ENCODE assay signal across 8 cellular contexts in genomic region chr22:17920145-17920605, GRCh38.
DNase-seq lines count a peak whose midpoint lies in the region; ATAC-seq, FAIRE-seq and TF ChIP-seq lines count a peak whose summit lies in the region.

No MANE protein-coding gene starts in this region.

- H2BK120ac ChIP-seq in IMR-90 (ENCODE audit: low read depth, low read length): peak overlapping the region; percentile 18; the same call in 1 of the 2 replicates

- H4K91ac ChIP-seq in IMR-90 (ENCODE audit: insufficient read depth, low read depth, low read length): peak overlapping the region; percentile 46; the same call in 1 of the 2 replicates

- POLR2A ChIA-PET in IMR-90 (lab: Charles Lee; ENCODE audit: unreplicated experiment): no interaction called here

- peak overlapping the region; percentile 71 for H2BK20ac ChIP-seq in IMR-90 (ENCODE audit: low read depth, low read length)

- H2BK15ac ChIP-seq in IMR-90 (ENCODE audit: low read depth, low read length): no peak overlapping the region

- DNase-seq in IMR-90 (peak; percentile 62), adrenal gland (peak; percentile 70 to 93 (median 89)), right cardiac atrium (peak; percentile 78 to 90 (median 86)), small intestine (peak; percentile 71), CD1c-positive myeloid dendritic cell (ENCODE audit: extremely low spot score) (no peak), NCI-H2171 (lab: John Stamatoyannopoulos, UW) (no peak)
- no peak for DNase-seq in stimulated activated CD4-positive, alpha-beta T cell treated with anti-CD3 and anti-CD28 coated beads, Interleukin-2, amount 100 ng/mL, for 48 hours

- H2BK5ac ChIP-seq in IMR-90 (ENCODE audit: low read depth, low read length, poor library complexity, severe bottlenecking): no peak overlapping the region

- H3K27me3 ChIP-seq in IMR-90 (ENCODE audit: control insufficient read depth, insufficient read depth, low read length) (no peaks in the 10 kb centered on the region), adrenal gland (no peaks in the 10 kb centered on the region), right cardiac atrium (ENCODE audit: control insufficient read depth, insufficient read depth) (no peaks in the 10 kb centered on the region), small intestine (ENCODE audit: control insufficient read depth in 2 of 2, insufficient read depth in 2 of 2, low read length in 2 of 2) (no peaks in the 10 kb centered on the region)

- no peak overlapping the region for H3K4me3 ChIP-seq in IMR-90 (ENCODE audit: insufficient read depth, low read depth, low read length)
- H3K4me3 ChIP-seq in adrenal gland: peak overlapping the region in 1 of 4 donors; percentile 15
- no peak overlapping the region for H3K4me3 ChIP-seq in right cardiac atrium (ENCODE audit: low read length)
- no peak overlapping the region for H3K4me3 ChIP-seq in small intestine (ENCODE audit: low read depth in 1 of 2, low read length in 2 of 2)

- peaks cover 59 to 97% of the 10 kb centered on the region in 2 experiments for H3K79me1 ChIP-seq in IMR-90 (ENCODE audit: low read depth in 1 of 2, low read length in 2 of 2)

- peak overlapping the region; percentile 74 for H2AK5ac ChIP-seq in IMR-90 (ENCODE audit: low read depth, low read length)

- dilution Hi-C loops in IMR-90 (cut with HindIII; ENCODE audit: low sequenced_read_pairs, unreplicated experiment): no loop called here

- H3K4me1 ChIP-seq in IMR-90 (ENCODE audit: control insufficient read depth, insufficient read depth, low read length): peaks cover 33% of the 10 kb centered on the region
- H3K4me1 ChIP-seq in adrenal gland (replicated peaks in 1 of 2): peaks cover 47 to 63% of the 10 kb centered on the region in 2 donors
- peaks cover 35% of the 10 kb centered on the region for H3K4me1 ChIP-seq in right cardiac atrium (ENCODE audit: control insufficient read depth, insufficient read depth, low read length)
- H3K4me1 ChIP-seq in small intestine (ENCODE audit: control insufficient read depth in 2 of 2, insufficient read depth in 1 of 2, low read depth in 1 of 2, low read length in 1 of 2): peaks cover 0 to 19% of the 10 kb centered on the region in 2 donors

- H2AK9ac ChIP-seq in IMR-90 (replicated peaks; ENCODE audit: low read depth, low read length, poor library complexity): peak overlapping the region; percentile 35

- 0 out of 2 replicates have a peak overlapping the region, but pooled peaks have one; percentile 65 for H3K14ac ChIP-seq in IMR-90 (replicated peaks; ENCODE audit: low read depth, low read length)

- peak overlapping the region; percentile 43; the same call in 1 of the 2 replicates for H3K4ac ChIP-seq in IMR-90 (ENCODE audit: low read depth, low read length)

- H2AFZ ChIP-seq in IMR-90 (replicated peaks; ENCODE audit: low read length, poor library complexity): peak overlapping the region; percentile 37

- ATAC-seq in IMR-90 (ENCODE audit: low read depth) (peak; percentile 63), right cardiac atrium (peak; percentile 90 to 92), GM18868 (IDR thresholded peaks at IDR 0.05; ENCODE audit: unreplicated experiment) (no peak)

- 0 out of 2 replicates have a peak, but pooled peaks have one; percentile 2 for TF ChIP-seq CTCF in IMR-90 (conservative IDR thresholded peaks at IDR 0.05; ENCODE audit: low read depth, low read length)
- TF ChIP-seq CTCF in adrenal gland (IDR thresholded peaks at IDR 0.05): no peak

- no peak overlapping the region for H3K56ac ChIP-seq in IMR-90 (ENCODE audit: extremely low read depth, insufficient read depth, low read length)

- H3K4me2 ChIP-seq in IMR-90 (ENCODE audit: low read depth, low read length): peak overlapping the region; percentile 63

- peak overlapping the region; percentile 63; the same call in 1 of the 2 replicates for H4K5ac ChIP-seq in IMR-90 (ENCODE audit: low read depth, low read length)

- peak overlapping the region; percentile 47; the same call in 1 of the 2 replicates for H3K18ac ChIP-seq in IMR-90 (ENCODE audit: low read depth, low read length)

- intact Hi-C loops in IMR-90 (cut with micrococcal nuclease): loop anchor here (5.0 kb wide), 1 partner anchor 52 kb away; no protein-coding TSS in a partner anchor
- intact Hi-C loops in adrenal gland (cut with DNase I): no loop called here
- intact Hi-C loops in right cardiac atrium (cut with DNase I): no loop called here

- TF ChIP-seq POLR2A in IMR-90 (IDR thresholded peaks at IDR 0.05; ENCODE audit: low read depth, low read length) (no peak), adrenal gland (IDR thresholded peaks at IDR 0.05) (peak in 1 of 2 donors; percentile 75)

- H3K9ac ChIP-seq in IMR-90 (ENCODE audit: low read depth, low read length): no peak overlapping the region

- H3K36me3 ChIP-seq in IMR-90 (ENCODE audit: control insufficient read depth, insufficient read depth, low read length) (no peaks in the 10 kb centered on the region), adrenal gland (replicated peaks in 1 of 2) (no peaks in the 10 kb centered on the region), small intestine (ENCODE audit: control insufficient read depth in 2 of 2, insufficient read depth in 2 of 2, low read length in 2 of 2) (no peaks in the 10 kb centered on the region)

- BruUV-seq in IMR-90 (replicated peaks; lab: Mats Ljungman, UMichigan): no TSS peak

- in situ Hi-C loops in IMR-90 (cut with MboI; ENCODE audit: low sequenced_read_pairs): no loop called here

- H3K27ac ChIP-seq in IMR-90 (ENCODE audit: insufficient read depth, low read length) (no peak overlapping the region), adrenal gland (peak overlapping the region in 4 of 5 donors; percentile 41 to 93 (median 76)), right cardiac atrium (ENCODE audit: low read length) (peak overlapping the region; percentile 96), small intestine (ENCODE audit: low read depth in 1 of 2, low read length in 1 of 2) (peak overlapping the region in 1 of 2 donors; percentile 4)

- no peak; the same call in 1 of the 2 replicates for TF ChIP-seq RAD21 in IMR-90 (IDR thresholded peaks at IDR 0.05; ENCODE audit: low read length)

- H3K9me1 ChIP-seq in IMR-90 (ENCODE audit: insufficient read depth, low read length): peaks cover 41% of the 10 kb centered on the region

- peak overlapping the region in 1 of 2 experiments; percentile 0; a peak in 1 of 4 replicates for H4K8ac ChIP-seq in IMR-90 (ENCODE audit: low read depth in 2 of 2, low read length in 2 of 2)

- H4K20me1 ChIP-seq in IMR-90 (ENCODE audit: insufficient read depth, low read length): peaks cover 89% of the 10 kb centered on the region

- H3K23ac ChIP-seq in IMR-90 (ENCODE audit: low read depth, low read length): 0 out of 2 replicates have a peak overlapping the region, but pooled peaks have one; percentile 34

- FAIRE-seq in small intestine (lab: Jason Lieb, UNC): no peak

- WGBS in IMR-90 (ENCODE audit: extremely low coverage in 2 of 2, insufficient read length in 1 of 2), 2 experiments: 9% methylated on average over 9 of the region's 15 CpGs; no CpG with 5 or more reads in 1 of the 2 experiments
- WGBS in adrenal gland, 4 donors: 15 to 22% (median 18%) methylated on average over 12 to 15 of the region's 15 CpGs
- WGBS in right cardiac atrium: 9% methylated on average over 15 of the region's 15 CpGs
- WGBS in small intestine, 3 donors: 8 to 25% (median 18%) methylated on average over 15 of the region's 15 CpGs

- H3K9me3 ChIP-seq in IMR-90 (ENCODE audit: control insufficient read depth, insufficient read depth, low read length) (no peaks in the 10 kb centered on the region), adrenal gland (replicated peaks in 1 of 3) (no peaks in the 10 kb centered on the region), right cardiac atrium (ENCODE audit: control insufficient read depth, low read length) (no peaks in the 10 kb centered on the region), small intestine (ENCODE audit: control insufficient read depth, low read depth) (no peaks in the 10 kb centered on the region)

- CTCF ChIA-PET in IMR-90 (lab: Yijun Ruan, JAX): interaction anchor here (0.6 kb wide), 1 partner anchor 55 kb away, joined by 4 read pairs; no protein-coding TSS in a partner anchor

TF ChIP-seq in IMR-90, 13 proteins besides CTCF, POLR2A, EP300 and RAD21:
- TF ChIP-seq NFE2L2 (IDR thresholded peaks at IDR 0.05; ENCODE audit: low read depth, low read length) (no peak), ELK1 (IDR thresholded peaks at IDR 0.05; ENCODE audit: borderline replicate concordance, low read depth, low read length) (no peak), CHD1 (IDR thresholded peaks at IDR 0.05; ENCODE audit: low read depth, low read length) (no peak), CEBPB (IDR thresholded peaks at IDR 0.05; ENCODE audit: low read depth, low read length) (no peak), FOS (IDR thresholded peaks at IDR 0.05; ENCODE audit: low read depth, low read length) (no peak), RFX5 (IDR thresholded peaks at IDR 0.05; ENCODE audit: low read depth, low read length) (no peak), MAZ (IDR thresholded peaks at IDR 0.05; ENCODE audit: borderline replicate concordance, low read depth, low read length) (peak; percentile 14; the same call in 1 of the 2 replicates), MAFK (IDR thresholded peaks at IDR 0.05; ENCODE audit: low read depth, low read length) (no peak)

Comparison
In these comparisons a context has a peak if more than half of its experiments do, and no peak if none do; other contexts are left out.
1. DNase-seq: peak in IMR-90 (single experiment), adrenal gland (7 of 7), right cardiac atrium (3 of 3) and small intestine (single experiment); none in CD1c-positive myeloid dendritic cell (single experiment), stimulated activated CD4-positive, alpha-beta T cell treated with anti-CD3 and anti-CD28 coated beads, Interleukin-2, amount 100 ng/mL, for 48 hours (0 of 2) and NCI-H2171 (single experiment).